Comparison of ENCODE assay signal across 11 cellular contexts in the genomic region with DNA sequence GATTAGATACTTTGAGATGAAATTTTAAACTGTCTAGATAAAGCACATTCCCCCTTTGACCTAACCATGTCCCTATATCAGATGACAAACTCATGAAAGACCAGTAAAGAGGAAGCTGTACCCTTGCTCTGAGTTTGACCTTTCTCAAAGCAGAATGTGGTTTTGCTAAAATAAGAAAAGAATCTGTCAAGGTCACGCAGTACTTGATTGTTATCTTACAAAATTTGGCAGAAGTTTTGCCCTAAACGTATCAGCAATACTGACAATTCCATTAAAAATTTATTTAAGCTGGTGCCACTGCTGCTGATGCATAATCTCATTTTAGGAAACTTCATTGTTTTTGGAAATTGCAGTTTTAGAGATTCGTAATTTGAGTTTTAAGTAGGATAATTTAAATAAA.
DNase-seq lines count a peak whose midpoint lies in the region; ATAC-seq and FAIRE-seq lines count a peak whose summit lies in the region.
"Had no signal": no experiment of that assay in that cellular context is flagged by ENCODE, and none has a peak within 500 bp of the region (broad histone marks: within the 10 kb centered on the region; RNA-seq: fewer than 3 reads in every experiment).

No MANE protein-coding gene starts in this region.

- H3K4me1 Mint-ChIP-seq in stimulated activated effector memory CD8-positive, alpha-beta T cell treated with anti-CD3 and anti-CD28 coated beads, Interleukin-12 subunit alpha, Interleukin-12 subunit beta, amount 100 ng/mL, for 72 hours = peaks cover 21% of the 10 kb centered on the region

- no peaks in the 10 kb centered on the region for H3K9me3 Mint-ChIP-seq in stimulated activated effector memory CD8-positive, alpha-beta T cell treated with anti-CD3 and anti-CD28 coated beads, Interleukin-12 subunit alpha, Interleukin-12 subunit beta, amount 100 ng/mL, for 72 hours

- H3K36me3 Mint-ChIP-seq in stimulated activated effector memory CD8-positive, alpha-beta T cell treated with anti-CD3 and anti-CD28 coated beads, Interleukin-12 subunit alpha, Interleukin-12 subunit beta, amount 100 ng/mL, for 72 hours = no peaks in the 10 kb centered on the region

- H3K4me3 Mint-ChIP-seq in stimulated activated effector memory CD8-positive, alpha-beta T cell treated with anti-CD3 and anti-CD28 coated beads, Interleukin-12 subunit alpha, Interleukin-12 subunit beta, amount 100 ng/mL, for 72 hours = no peak overlapping the region
- H3K4me3 Mint-ChIP-seq: activated naive CD4-positive, alpha-beta T cell treated with anti-CD3 and anti-CD28 coated beads, Interleukin-2, amount 10 ng/mL, durations not matched to agents 7 days and 5 days had no signal

- H3K27ac Mint-ChIP-seq in stimulated activated effector memory CD8-positive, alpha-beta T cell treated with anti-CD3 and anti-CD28 coated beads, Interleukin-12 subunit alpha, Interleukin-12 subunit beta, amount 100 ng/mL, for 72 hours = no peak overlapping the region
- H3K27ac Mint-ChIP-seq: activated naive CD4-positive, alpha-beta T cell treated with anti-CD3 and anti-CD28 coated beads, Interleukin-2, amount 10 ng/mL, durations not matched to agents 7 days and 5 days had no signal

- DNase-seq in GM19239 (ENCODE audit: insufficient read length, low spot score) = peak; percentile 55
- DNase-seq in MV-4-11 (lab: John Stamatoyannopoulos, UW) = peak; percentile 93
- no peak for DNase-seq in stimulated activated effector memory CD8-positive, alpha-beta T cell treated with anti-CD3 and anti-CD28 coated beads, Interleukin-12 subunit alpha, Interleukin-12 subunit beta, amount 100 ng/mL, for 72 hours (ENCODE audit: low spot score in 2 of 2)
- no peak for DNase-seq in ACHN
- DNase-seq in stimulated activated CD8-positive, alpha-beta memory T cell treated with anti-CD3 and anti-CD28 coated beads, Interleukin-4, amount 100 ng/mL, for 48 hours = no peak
- no peak for DNase-seq in AG20443 (ENCODE audit: low spot score)
- DNase-seq: activated naive CD4-positive, alpha-beta T cell treated with anti-CD3 and anti-CD28 coated beads, Interleukin-2, amount 10 ng/mL, durations not matched to agents 7 days and 5 days; stomach had no signal

- in situ Hi-C loops in ACHN (cut with HindIII; ENCODE audit: low pct_ligation_motif_present, low pct_unique_long_range_greater_than_20kb, low sequenced_read_pairs) = no loop called here

- ATAC-seq in HG02870 (IDR thresholded peaks at IDR 0.05; ENCODE audit: unreplicated experiment) = peak; percentile 92
- peak; percentile 71 for ATAC-seq in stimulated activated effector memory CD8-positive, alpha-beta T cell treated with anti-CD3 and anti-CD28 coated beads, Interleukin-12 subunit alpha, Interleukin-12 subunit beta, amount 100 ng/mL, for 72 hours

- FAIRE-seq in GM19239 (lab: Jason Lieb, UNC) = peak; percentile 97
- FAIRE-seq: H1, RCC 7860 had no signal

Comparison
In these comparisons a context has a peak if more than half of its experiments do, and no peak if none do; other contexts are left out.
1. DNase-seq: peak in GM19239 (single experiment) and MV-4-11 (single experiment); none in stimulated activated effector memory CD8-positive, alpha-beta T cell treated with anti-CD3 and anti-CD28 coated beads, Interleukin-12 subunit alpha, Interleukin-12 subunit beta, amount 100 ng/mL, for 72 hours (0 of 2), ACHN (single experiment), stimulated activated CD8-positive, alpha-beta memory T cell treated with anti-CD3 and anti-CD28 coated beads, Interleukin-4, amount 100 ng/mL, for 48 hours (single experiment) and AG20443 (single experiment).